Comparison of ENCODE assay signal across 17 cellular contexts in genomic region chr12:79874665-79875064, GRCh38.
"Had no signal": no experiment of that assay in that cellular context is flagged by ENCODE, and none has a peak within 500 bp of the region (broad histone marks: within the 10 kb centered on the region; RNA-seq: fewer than 3 reads in every experiment).

No MANE protein-coding gene starts in this region.

- H3K4me3 Mint-ChIP-seq: activated CD4-positive, alpha-beta T cell treated with anti-CD3 and anti-CD28 coated beads for 36 hours; activated CD8-positive, alpha-beta T cell treated with anti-CD3 and anti-CD28 coated beads for 36 hours; activated T-cell treated with anti-CD3 and anti-CD28 coated beads, Interleukin-2, amount 50 U/mL, for 4 hours; neural crest cell; T-helper 1 cell treated with Interleukin-12 subunit alpha and Interleukin-12 subunit beta and Interleukin-4 antibody, amounts not matched to agents 30 μg/mL and 1 μg/mL, for 36 hours had no signal

- H3K9me3 Mint-ChIP-seq: activated T-cell treated with anti-CD3 and anti-CD28 coated beads, Interleukin-2, amount 50 U/mL, for 4 hours; neural crest cell; T-helper 1 cell treated with Interleukin-12 subunit alpha and Interleukin-12 subunit beta and Interleukin-4 antibody, amounts not matched to agents 30 μg/mL and 1 μg/mL, for 36 hours had no signal

- H3K4me3 ChIP-seq: left ventricle myocardium inferior had no signal

- H3K27ac Mint-ChIP-seq: activated CD4-positive, alpha-beta T cell treated with anti-CD3 and anti-CD28 coated beads for 36 hours; activated CD8-positive, alpha-beta T cell treated with anti-CD3 and anti-CD28 coated beads for 36 hours; T-helper 1 cell treated with Interleukin-12 subunit alpha and Interleukin-12 subunit beta and Interleukin-4 antibody, amounts not matched to agents 30 μg/mL and 1 μg/mL, for 36 hours had no signal

- H2AFZ ChIP-seq: parathyroid adenoma had no signal

- H3K9ac ChIP-seq: parathyroid adenoma had no signal

- H3K9me3 ChIP-seq: left ventricle myocardium inferior had no signal

- H3K27ac ChIP-seq: brain microvascular endothelial cell, epithelial cell of prostate, left ventricle myocardium inferior, parathyroid adenoma, WERI-Rb-1 had no signal

- H3K27me3 ChIP-seq: brain microvascular endothelial cell had no signal

- DNase-seq: activated CD4-positive, alpha-beta T cell treated with anti-CD3 and anti-CD28 coated beads for 36 hours; activated CD8-positive, alpha-beta T cell treated with anti-CD3 and anti-CD28 coated beads for 36 hours; activated gamma-delta T cell; activated T-cell treated with anti-CD3 and anti-CD28 coated beads, Interleukin-2, amount 50 U/mL, for 4 hours; anterior cingulate cortex; brain microvascular endothelial cell; effector CD8-positive, alpha-beta T cell; head of caudate nucleus; left ventricle myocardium inferior; retina; stimulated activated CD4-positive, alpha-beta T cell treated with anti-CD3 and anti-CD28 coated beads, Interleukin-12 subunit alpha, Interleukin-12 subunit beta, amount 100 ng/mL, for 4 hours; stimulated activated CD4-positive, alpha-beta T cell treated with anti-CD3 and anti-CD28 coated beads, Interleukin-2, amount 100 ng/mL, for 24 hours; WERI-Rb-1 had no signal

- H3K27me3 Mint-ChIP-seq: activated CD4-positive, alpha-beta T cell treated with anti-CD3 and anti-CD28 coated beads for 36 hours; activated CD8-positive, alpha-beta T cell treated with anti-CD3 and anti-CD28 coated beads for 36 hours had no signal

- H3K36me3 ChIP-seq: brain microvascular endothelial cell, left ventricle myocardium inferior, WERI-Rb-1 had no signal

- ATAC-seq: activated CD4-positive, alpha-beta T cell treated with anti-CD3 and anti-CD28 coated beads for 36 hours; activated CD8-positive, alpha-beta T cell treated with anti-CD3 and anti-CD28 coated beads for 36 hours; activated T-cell treated with anti-CD3 and anti-CD28 coated beads, Interleukin-2, amount 50 U/mL, for 4 hours had no signal
